In the genomic region with DNA sequence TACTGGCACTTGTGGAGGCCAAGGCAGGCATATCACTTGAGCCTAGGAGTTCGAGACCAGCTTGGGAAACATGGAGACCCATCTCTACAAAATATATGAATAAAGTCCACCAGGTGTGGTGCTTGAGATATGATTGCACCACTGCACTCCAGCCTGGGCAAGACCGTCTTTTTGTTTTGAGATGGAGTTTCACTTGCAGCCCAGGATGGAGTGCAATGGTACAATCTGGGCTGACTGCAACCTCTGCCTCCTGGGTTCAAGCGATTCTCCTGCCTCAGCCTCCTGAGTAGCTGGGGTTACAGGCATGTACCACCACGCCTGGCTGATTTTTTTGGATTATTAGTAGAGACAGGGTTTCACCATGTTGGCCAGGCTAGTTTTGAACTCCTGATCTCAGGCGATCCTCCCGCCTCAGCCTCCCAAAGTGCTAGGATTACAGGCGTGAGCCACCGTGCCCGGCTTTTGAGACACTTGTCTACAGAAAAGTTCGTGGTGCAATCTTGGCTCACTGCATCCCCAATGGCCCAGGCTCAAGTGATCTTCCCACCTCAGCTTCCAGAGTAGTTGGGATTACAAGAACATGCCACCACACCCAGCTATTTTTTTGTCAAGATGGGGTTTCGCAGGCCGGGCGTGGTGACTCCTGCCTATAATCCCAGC, we compare ENCODE assay signal across 22 cellular contexts. TPM values are rescaled to one million over a fixed set of nuclear protein-coding genes. Genes with fewer than 3 reads are reported as not detected.
A peak's percentile ranks its signal among the peaks of the same experiment; 100 is the strongest.
DNase-seq lines count a peak whose midpoint lies in the region; ATAC-seq, FAIRE-seq and TF ChIP-seq lines count a peak whose summit lies in the region.
"Had no signal": no experiment of that assay in that cellular context is flagged by ENCODE, and none has a peak within 500 bp of the region (broad histone marks: within the 10 kb centered on the region; RNA-seq: fewer than 3 reads in every experiment).

No MANE protein-coding gene starts in this region.

- no peak overlapping the region for H3K27ac Mint-ChIP-seq in GM23338
- H3K27ac Mint-ChIP-seq in activated CD4-positive, alpha-beta memory T cell treated with anti-CD3 and anti-CD28 coated beads, Interleukin-2, amount 10 ng/mL, durations not matched to agents 7 days and 5 days = no peak overlapping the region
- H3K27ac Mint-ChIP-seq: activated CD4-positive, alpha-beta T cell treated with anti-CD3 and anti-CD28 coated beads, Interleukin-2, amount 10 ng/mL, durations not matched to agents 7 days and 5 days; activated T-cell treated with anti-CD3 and anti-CD28 coated beads, Interleukin-2, amount 50 U/mL, for 72 hours had no signal

- peaks cover 3% of the 10 kb centered on the region for H3K27me3 Mint-ChIP-seq in GM23338 (ENCODE audit: insufficient read depth, low read depth, poor library complexity)
- H3K27me3 Mint-ChIP-seq in activated CD4-positive, alpha-beta memory T cell treated with anti-CD3 and anti-CD28 coated beads, Interleukin-2, amount 10 ng/mL, durations not matched to agents 7 days and 5 days = no peaks in the 10 kb centered on the region
- H3K27me3 Mint-ChIP-seq: activated CD4-positive, alpha-beta T cell treated with anti-CD3 and anti-CD28 coated beads, Interleukin-2, amount 10 ng/mL, durations not matched to agents 7 days and 5 days had no signal

- H3K4me3 Mint-ChIP-seq in GM23338 = no peak overlapping the region
- no peak overlapping the region for H3K4me3 Mint-ChIP-seq in activated CD4-positive, alpha-beta memory T cell treated with anti-CD3 and anti-CD28 coated beads, Interleukin-2, amount 10 ng/mL, durations not matched to agents 7 days and 5 days
- H3K4me3 Mint-ChIP-seq: activated CD4-positive, alpha-beta T cell treated with anti-CD3 and anti-CD28 coated beads, Interleukin-2, amount 10 ng/mL, durations not matched to agents 7 days and 5 days; activated T-cell treated with anti-CD3 and anti-CD28 coated beads, Interleukin-2, amount 50 U/mL, for 72 hours had no signal

- H3K9me3 Mint-ChIP-seq in GM23338 = no peaks in the 10 kb centered on the region; the same call in 2 of the 3 replicates
- no peaks in the 10 kb centered on the region for H3K9me3 Mint-ChIP-seq in activated CD4-positive, alpha-beta memory T cell treated with anti-CD3 and anti-CD28 coated beads, Interleukin-2, amount 10 ng/mL, durations not matched to agents 7 days and 5 days
- H3K9me3 Mint-ChIP-seq: activated CD4-positive, alpha-beta T cell treated with anti-CD3 and anti-CD28 coated beads, Interleukin-2, amount 10 ng/mL, durations not matched to agents 7 days and 5 days; activated T-cell treated with anti-CD3 and anti-CD28 coated beads, Interleukin-2, amount 50 U/mL, for 72 hours had no signal

- POLR2A ChIA-PET in activated CD4-positive, alpha-beta memory T cell treated with anti-CD3 and anti-CD28 coated beads, Interleukin-2, amount 10 ng/mL, durations not matched to agents 7 days and 5 days (lab: Charles Lee) = interaction anchor here (1.2 to 3.9 kb wide), 4 partner anchors 12 to 64 kb away, joined by 3 to 17 read pairs (median 4); partner anchors contain the start of genes ATP5F1B, NACA and PTGES3

- H3K36me3 ChIP-seq in DND-41 (ENCODE audit: insufficient read depth, low read length) (peaks cover 47% of the 10 kb centered on the region), GM23338 (ENCODE audit: insufficient read depth) (peaks cover 34% of the 10 kb centered on the region; the same call in 1 of the 2 replicates), mucosa of descending colon (ENCODE audit: low read depth) (no peaks in the 10 kb centered on the region), kidney (ENCODE audit: control insufficient read depth in 1 of 2, insufficient read depth in 2 of 2, low read length in 2 of 2) (peaks cover 11 to 28% of the 10 kb centered on the region in 2 donors)

- H3K4me3 ChIP-seq in DND-41 (ENCODE audit: low read depth in 1 of 2, low read length in 2 of 2) (no peak overlapping the region), GM23338 (no peak overlapping the region), mucosa of descending colon (no peak overlapping the region), kidney (ENCODE audit: low read length in 2 of 2) (no peak overlapping the region)
- H3K4me3 ChIP-seq: colonic mucosa, prostate gland, tibial artery had no signal

- intact Hi-C loops in mucosa of descending colon (cut with DNase I, micrococcal nuclease) (no loop called here), kidney (cut with DNase I) (no loop called here)

- peaks cover 24% of the 10 kb centered on the region for H3F3A ChIP-seq in GM23338 (replicated peaks; ENCODE audit: low read depth)

- no peak for TF ChIP-seq CTCF in DND-41 (IDR thresholded peaks at IDR 0.05; ENCODE audit: borderline replicate concordance, extremely low read depth, low read length, poor library complexity, severe bottlenecking)
- TF ChIP-seq CTCF in GM23338 (conservative IDR thresholded peaks at IDR 0.05; ENCODE audit: low read depth in 2 of 2) = no peak
- no peak for TF ChIP-seq CTCF in mucosa of descending colon (IDR thresholded peaks at IDR 0.05)
- TF ChIP-seq CTCF in kidney (IDR thresholded peaks at IDR 0.05; ENCODE audit: borderline replicate concordance, extremely low read depth, insufficient read depth) = no peak

- peak; percentile 7 for DNase-seq in DND-41
- DNase-seq in GM23338 (ENCODE audit: low spot score) = no peak
- DNase-seq in activated CD4-positive, alpha-beta memory T cell treated with anti-CD3 and anti-CD28 coated beads, Interleukin-2, amount 10 ng/mL, durations not matched to agents 7 days and 5 days = peak; percentile 14
- peak in 1 of 3 donors; percentile 21 for DNase-seq in mucosa of descending colon
- DNase-seq in kidney glomerular epithelial cell (lab: John Stamatoyannopoulos, UW) = no peak
- no peak for DNase-seq in kidney
- DNase-seq: activated CD4-positive, alpha-beta T cell treated with anti-CD3 and anti-CD28 coated beads, Interleukin-2, amount 10 ng/mL, durations not matched to agents 7 days and 5 days; activated T-cell treated with anti-CD3 and anti-CD28 coated beads, Interleukin-2, amount 50 U/mL, for 72 hours; brain microvascular endothelial cell; colonic mucosa; COR-L47; mesendoderm; NCI-H1105 treated with DMSO at 0.1 percent for 48 hours; NCI-H510A treated with DMSO at 0.1 percent for 48 hours; Right ventricle myocardium superior; stimulated activated CD4-positive, alpha-beta T cell treated with anti-CD3 and anti-CD28 coated beads, Interleukin-2, amount 100 ng/mL, for 24 hours; stimulated activated naive CD8-positive, alpha-beta T cell treated with anti-CD3 and anti-CD28 coated beads, Interleukin-15, Interleukin-2, amounts not matched to agents 100 U/mL and 50 U/mL, for 24 hours; SW 1271 had no signal

- H3K27ac ChIP-seq in DND-41 (ENCODE audit: low read length) (no peak overlapping the region), GM23338 (ENCODE audit: low read depth) (peak overlapping the region; percentile 82), kidney (ENCODE audit: low read depth in 2 of 2, low read length in 2 of 2) (no peak overlapping the region)
- H3K27ac ChIP-seq: brain microvascular endothelial cell, colonic mucosa, prostate gland, tibial artery had no signal

- H3K4me2 ChIP-seq in DND-41 (ENCODE audit: insufficient read depth, low read length) = no peak overlapping the region
- H3K4me2 ChIP-seq in GM23338 = no peak overlapping the region

- H3K9ac ChIP-seq in DND-41 (ENCODE audit: low read depth, low read length) = no peak overlapping the region
- no peak overlapping the region for H3K9ac ChIP-seq in kidney (ENCODE audit: low read length in 2 of 2)

- no peaks in the 10 kb centered on the region for H3K4me1 Mint-ChIP-seq in GM23338
- H3K4me1 Mint-ChIP-seq in activated CD4-positive, alpha-beta memory T cell treated with anti-CD3 and anti-CD28 coated beads, Interleukin-2, amount 10 ng/mL, durations not matched to agents 7 days and 5 days = peaks cover 15% of the 10 kb centered on the region

- H3K79me2 ChIP-seq in DND-41 (ENCODE audit: insufficient read depth, low read length) (peaks cover 17% of the 10 kb centered on the region), GM23338 (replicated peaks; ENCODE audit: insufficient read depth) (no peaks in the 10 kb centered on the region)

- H4K20me1 ChIP-seq in DND-41 (ENCODE audit: insufficient read depth, low read length) = peaks cover 18% of the 10 kb centered on the region
- peaks cover 21% of the 10 kb centered on the region for H4K20me1 ChIP-seq in GM23338 (replicated peaks; ENCODE audit: insufficient read depth)

- H3K9me3 ChIP-seq in DND-41 (ENCODE audit: insufficient read depth, low read length, severe bottlenecking) = no peaks in the 10 kb centered on the region
- no peaks in the 10 kb centered on the region for H3K9me3 ChIP-seq in mucosa of descending colon
- H3K9me3 ChIP-seq in kidney (ENCODE audit: control insufficient read depth in 1 of 2, low read length in 2 of 2) = no peaks in the 10 kb centered on the region
- H3K9me3 ChIP-seq: colonic mucosa, prostate gland, tibial artery had no signal

- H3K9me2 ChIP-seq in GM23338 (ENCODE audit: insufficient read depth) = no peaks in the 10 kb centered on the region

- FAIRE-seq in kidney (lab: Jason Lieb, UNC) = no peak
- FAIRE-seq: endometrium had no signal

- peaks cover 41% of the 10 kb centered on the region for H3K36me3 Mint-ChIP-seq in GM23338 (ENCODE audit: low read depth)
- H3K36me3 Mint-ChIP-seq in activated CD4-positive, alpha-beta memory T cell treated with anti-CD3 and anti-CD28 coated beads, Interleukin-2, amount 10 ng/mL, durations not matched to agents 7 days and 5 days (ENCODE audit: low read depth) = peaks cover 44% of the 10 kb centered on the region

- peak; percentile 27; the same call in 2 of the 3 replicates for ATAC-seq in DND-41 (ENCODE audit: insufficient read depth, low read depth)
- ATAC-seq in GM23338 = peak; percentile 16
- ATAC-seq in mucosa of descending colon = peak; percentile 13
- ATAC-seq in HG02852 (IDR thresholded peaks at IDR 0.05; ENCODE audit: unreplicated experiment) = no peak
- ATAC-seq: activated T-cell treated with anti-CD3 and anti-CD28 coated beads, Interleukin-2, amount 50 U/mL, for 72 hours; stimulated activated naive CD8-positive, alpha-beta T cell treated with anti-CD3 and anti-CD28 coated beads, Interleukin-15, Interleukin-2, amounts not matched to agents 100 U/mL and 50 U/mL, for 24 hours had no signal

- H3K27me3 ChIP-seq in DND-41 (ENCODE audit: insufficient read depth, low read length, poor library complexity) (no peaks in the 10 kb centered on the region), GM23338 (ENCODE audit: insufficient read depth) (no peaks in the 10 kb centered on the region)
- H3K27me3 ChIP-seq: brain microvascular endothelial cell, colonic mucosa, tibial artery had no signal

- H2AFZ ChIP-seq in DND-41 (ENCODE audit: low read depth, low read length) (no peak overlapping the region), GM23338 (no peak overlapping the region)

- CTCF ChIA-PET in activated CD4-positive, alpha-beta memory T cell treated with anti-CD3 and anti-CD28 coated beads, Interleukin-2, amount 10 ng/mL, durations not matched to agents 7 days and 5 days (lab: Charles Lee) = interaction anchor here (0.9 to 1.7 kb wide), 4 partner anchors 11 to 63 kb away, joined by 4 to 5 read pairs (median 4); partner anchors contain the start of gene NACA

- H3K4me1 ChIP-seq in DND-41 (ENCODE audit: insufficient read depth, low read length) (no peaks in the 10 kb centered on the region), GM23338 (ENCODE audit: insufficient read depth) (no peaks in the 10 kb centered on the region), mucosa of descending colon (ENCODE audit: low read depth) (no peaks in the 10 kb centered on the region), kidney (ENCODE audit: control insufficient read depth in 1 of 2, insufficient read depth in 1 of 2, low read depth in 1 of 2, low read length in 2 of 2) (no peaks in the 10 kb centered on the region)
- H3K4me1 ChIP-seq: colonic mucosa, prostate gland, tibial artery had no signal

RNA-seq across cellular contexts. Expression of gene ATP5F1B, which starts 16.3 kb away (rescaled TPM):
- 706 and 763 TPM in 2 replicates for total RNA-seq in GM23338 (2014; rRNA removed; shearing (Covaris generic))
- 956 and 1,001 TPM in 2 replicates for polyA plus RNA-seq in GM23338 (2016; fragmentation: Nextera tagmentation; extraction: Ambion mirVana)
- 100 to 1,000 TPM; 529 to 549 TPM for total RNA-seq in activated CD4-positive, alpha-beta memory T cell treated with anti-CD3 and anti-CD28 coated beads, Interleukin-2, amount 10 ng/mL, durations not matched to agents 7 days and 5 days
- 1,000 to 10,000 TPM in 2 of 3 donors, 100 to 1,000 TPM in 1; 874 to 1,329 (median 1,265) TPM for total RNA-seq in mucosa of descending colon
- total RNA-seq in kidney = 568 TPM
- polyA plus RNA-seq in kidney (ENCODE audit: insufficient read depth, low read depth, low replicate concordance) = 1,584 TPM

RNA-seq across cellular contexts. Expression of gene PTGES3, which starts 26.0 kb away (rescaled TPM):
- 334 and 453 TPM in 2 replicates for total RNA-seq in GM23338 (2014; rRNA removed; shearing (Covaris generic))
- polyA plus RNA-seq in GM23338 (2016; fragmentation: Nextera tagmentation; extraction: Ambion mirVana) = 391 and 442 TPM in 2 replicates
- 100 to 1,000 TPM; 240 to 241 TPM for total RNA-seq in activated CD4-positive, alpha-beta memory T cell treated with anti-CD3 and anti-CD28 coated beads, Interleukin-2, amount 10 ng/mL, durations not matched to agents 7 days and 5 days
- total RNA-seq in mucosa of descending colon = 100 to 1,000 TPM; 155 to 223 (median 164) TPM
- 186 TPM for total RNA-seq in kidney
- polyA plus RNA-seq in kidney (ENCODE audit: insufficient read depth, low read depth, low replicate concordance) = 207 TPM

RNA-seq across cellular contexts. Expression of gene BAZ2A, which starts 32.0 kb away (rescaled TPM):
- total RNA-seq in GM23338 (2014; rRNA removed; shearing (Covaris generic)) = 89.6 and 109 TPM in 2 replicates
- 111 and 130 TPM in 2 replicates for polyA plus RNA-seq in GM23338 (2016; fragmentation: Nextera tagmentation; extraction: Ambion mirVana)
- total RNA-seq in activated CD4-positive, alpha-beta memory T cell treated with anti-CD3 and anti-CD28 coated beads, Interleukin-2, amount 10 ng/mL, durations not matched to agents 7 days and 5 days = 100 to 1,000 TPM; 121 to 126 TPM
- 100 to 1,000 TPM; 109 to 144 (median 110) TPM for total RNA-seq in mucosa of descending colon
- 98.6 TPM for total RNA-seq in kidney
- 10.5 TPM for polyA plus RNA-seq in kidney (ENCODE audit: insufficient read depth, low read depth, low replicate concordance)

Comparison
In these comparisons a context has a peak if more than half of its experiments do, and no peak if none do; other contexts are left out.
1. DNase-seq: peak in DND-41 (single experiment) and activated CD4-positive, alpha-beta memory T cell treated with anti-CD3 and anti-CD28 coated beads, Interleukin-2, amount 10 ng/mL, durations not matched to agents 7 days and 5 days (single experiment); none in GM23338 (single experiment), kidney glomerular epithelial cell (single experiment) and kidney (single experiment).